ENCODE assay signal across 15 cellular contexts in genomic region chr11:68216171-68216938, GRCh38. TPM values are rescaled to one million over a fixed set of nuclear protein-coding genes. Genes with fewer than 3 reads are reported as not detected.
A peak's percentile ranks its signal among the peaks of the same experiment; 100 is the strongest.
DNase-seq lines count a peak whose midpoint lies in the region; ATAC-seq and TF ChIP-seq lines count a peak whose summit lies in the region.
"Had no signal": no experiment of that assay in that cellular context is flagged by ENCODE, and none has a peak within 500 bp of the region (broad histone marks: within the 10 kb centered on the region; RNA-seq: fewer than 3 reads in every experiment).

No MANE protein-coding gene starts in this region.

- no peak overlapping the region for H3K4me3 ChIP-seq in colonic mucosa
- H3K4me3 ChIP-seq in mucosa of descending colon = no peak overlapping the region
- H3K4me3 ChIP-seq in upper lobe of left lung = no peak overlapping the region
- H3K4me3 ChIP-seq: ovary had no signal

- H3K4me1 ChIP-seq in colonic mucosa = peaks cover 5% of the 10 kb centered on the region
- H3K4me1 ChIP-seq in mucosa of descending colon (ENCODE audit: low read depth) = peaks cover 20% of the 10 kb centered on the region
- H3K4me1 ChIP-seq in upper lobe of left lung = peaks cover 8 to 18% (median 14%) of the 10 kb centered on the region in 4 donors

- DNase-seq in Right ventricle myocardium inferior (ENCODE audit: missing footprints) = no peak
- DNase-seq in cardiac septum (ENCODE audit: low spot score) = no peak
- peak; percentile 72 for DNase-seq in colonic mucosa
- peak; percentile 71 to 81 (median 80) for DNase-seq in mucosa of descending colon
- DNase-seq in upper lobe of left lung = peak; percentile 36 to 67
- no peak for DNase-seq in middle frontal gyrus (ENCODE audit: extremely low spot score, low spot score)
- no peak for DNase-seq in NCI-H1092 (lab: John Stamatoyannopoulos, UW)
- DNase-seq in GM19240 (ENCODE audit: insufficient read length, low spot score) = no peak
- DNase-seq: activated CD8-positive, alpha-beta T cell treated with anti-CD3 and anti-CD28 coated beads, Interleukin-2, amount 10 ng/mL, durations not matched to agents 7 days and 5 days; activated gamma-delta T cell treated with Interleukin-2 at 50 U/mL for 16 hours; brain microvascular endothelial cell; DMS79; glutamatergic neuron; ovary; RPMI8226 had no signal

- intact Hi-C loops in Right ventricle myocardium inferior (cut with DNase I) = no loop called here
- intact Hi-C loops in cardiac septum (cut with DNase I) = no loop called here
- intact Hi-C loops in colonic mucosa (cut with DNase I) = no loop called here
- intact Hi-C loops in mucosa of descending colon (cut with DNase I, micrococcal nuclease) = no loop called here

- 75 to 87% methylated on average over 9 to 22 of the region's 22 CpGs for WGBS in upper lobe of left lung, 2 donors

- H3K9ac ChIP-seq in colonic mucosa (ENCODE audit: low read depth in 2 of 2, low read length in 2 of 2) = peak overlapping the region; percentile 56 to 73

- ATAC-seq in Right ventricle myocardium inferior (peak; percentile 62), mucosa of descending colon (peak; percentile 70), upper lobe of left lung (ENCODE audit: low FRiP score in 2 of 2) (peak in 1 of 2 donors; percentile 35)
- ATAC-seq: activated CD8-positive, alpha-beta T cell treated with anti-CD3 and anti-CD28 coated beads, Interleukin-2, amount 10 ng/mL, durations not matched to agents 7 days and 5 days had no signal

- H3K9me3 ChIP-seq in colonic mucosa = no peaks in the 10 kb centered on the region
- H3K9me3 ChIP-seq in mucosa of descending colon = no peaks in the 10 kb centered on the region
- no peaks in the 10 kb centered on the region for H3K9me3 ChIP-seq in upper lobe of left lung
- H3K9me3 ChIP-seq: ovary had no signal

- no peaks in the 10 kb centered on the region for H3K27me3 ChIP-seq in colonic mucosa
- no peaks in the 10 kb centered on the region for H3K27me3 ChIP-seq in upper lobe of left lung
- H3K27me3 ChIP-seq: brain microvascular endothelial cell, ovary had no signal

- H3K36me3 ChIP-seq in colonic mucosa (no peaks in the 10 kb centered on the region), mucosa of descending colon (ENCODE audit: low read depth) (no peaks in the 10 kb centered on the region), upper lobe of left lung (no peaks in the 10 kb centered on the region)
- H3K36me3 ChIP-seq: brain microvascular endothelial cell, ovary had no signal

- H3K27ac ChIP-seq in colonic mucosa = peak overlapping the region; percentile 70
- no peak overlapping the region for H3K27ac ChIP-seq in upper lobe of left lung
- H3K27ac ChIP-seq: brain microvascular endothelial cell, ovary had no signal

- no peak for TF ChIP-seq POLR2A in upper lobe of left lung (IDR thresholded peaks at IDR 0.05)

- TF ChIP-seq CTCF in colonic mucosa (IDR thresholded peaks at IDR 0.05) = no peak
- no peak for TF ChIP-seq CTCF in mucosa of descending colon (IDR thresholded peaks at IDR 0.05)
- no peak for TF ChIP-seq CTCF in upper lobe of left lung (IDR thresholded peaks at IDR 0.05)

- no peak for TF ChIP-seq EP300 in upper lobe of left lung (IDR thresholded peaks at IDR 0.05)

RNA-seq across cellular contexts. Expression of gene KMT5B, which starts 3.3 kb away (rescaled TPM):
- total RNA-seq in Right ventricle myocardium inferior (29.1 TPM), cardiac septum (37.7 TPM), colonic mucosa (10 to 100 TPM; 42.6 to 59.1 TPM), mucosa of descending colon (10 to 100 TPM; 56.4 to 71.3 (median 65.1) TPM), upper lobe of left lung (10 to 100 TPM; 19.3 to 61.2 (median 41.0) TPM)

RNA-seq across cellular contexts. Expression of gene C11orf24, which starts 55.4 kb away (rescaled TPM):
- 29.4 TPM for total RNA-seq in Right ventricle myocardium inferior
- 45.2 TPM for total RNA-seq in cardiac septum
- total RNA-seq in colonic mucosa = 10 to 100 TPM; 55.3 to 66.6 TPM
- total RNA-seq in mucosa of descending colon = 10 to 100 TPM; 51.8 to 83.2 (median 53.2) TPM
- 10 to 100 TPM; 13.9 to 37.5 (median 24.0) TPM for total RNA-seq in upper lobe of left lung

Comparison
In these comparisons a context has a peak if more than half of its experiments do, and no peak if none do; other contexts are left out.
1. DNase-seq: peak in colonic mucosa (single experiment), mucosa of descending colon (3 of 3) and upper lobe of left lung (2 of 2); none in Right ventricle myocardium inferior (single experiment), cardiac septum (single experiment), middle frontal gyrus (single experiment), NCI-H1092 (single experiment) and GM19240 (single experiment).